In genomic region chr11:114438303-114438702, GRCh38 we compare ENCODE assay signal across 1 cellular context.
TF ChIP-seq lines count a peak whose summit lies in the region.

No MANE protein-coding gene starts in this region.

TF ChIP-seq in HCT116, 20 proteins besides CTCF, POLR2A, EP300 and RAD21 (continued from another document):
- TF ChIP-seq REST (IDR thresholded peaks at IDR 0.05; ENCODE audit: low read depth) (no peak), SP1 (IDR thresholded peaks at IDR 0.05; ENCODE audit: low read depth) (no peak), EGR1 (IDR thresholded peaks at IDR 0.05; ENCODE audit: low read depth) (no peak), CEBPB (IDR thresholded peaks at IDR 0.05; ENCODE audit: low read depth) (no peak), FOSL1 (IDR thresholded peaks at IDR 0.05; ENCODE audit: low read depth) (no peak), SIN3A (IDR thresholded peaks at IDR 0.05; ENCODE audit: low read depth) (no peak), ZBTB33 (IDR thresholded peaks at IDR 0.05; ENCODE audit: extremely low read depth, insufficient replicate concordance, low read length) (no peak), SRF (IDR thresholded peaks at IDR 0.05; ENCODE audit: low read depth) (no peak), YY1 (IDR thresholded peaks at IDR 0.05; ENCODE audit: extremely low read depth, insufficient replicate concordance, low read depth, low read length) (no peak), POLR2AphosphoS5 (IDR thresholded peaks at IDR 0.05; ENCODE audit: low read depth, low read length) (no peak), ATF3 (IDR thresholded peaks at IDR 0.05) (no peak), TCF7L2 (IDR thresholded peaks at IDR 0.05; ENCODE audit: borderline replicate concordance, extremely low read depth, insufficient read depth, insufficient read length) (no peak), ZFX (IDR thresholded peaks at IDR 0.05) (no peak), JUND (IDR thresholded peaks at IDR 0.05) (no peak), MAX (IDR thresholded peaks at IDR 0.05) (no peak)
